ENCODE assay signal across 9 cellular contexts in genomic region chr1:224726783-224727182, GRCh38.
DNase-seq lines count a peak whose midpoint lies in the region; ATAC-seq, FAIRE-seq and TF ChIP-seq lines count a peak whose summit lies in the region.
"Had no signal": no experiment of that assay in that cellular context is flagged by ENCODE, and none has a peak within 500 bp of the region (broad histone marks: within the 10 kb centered on the region; RNA-seq: fewer than 3 reads in every experiment).

No MANE protein-coding gene starts in this region.

- H3K4me3 Mint-ChIP-seq in naive thymus-derived CD8-positive, alpha-beta T cell, result no peak overlapping the region

- DNase-seq in H54 (ENCODE audit: insufficient read length, low spot score) (peak; percentile 71), SJSA1 (ENCODE audit: low read depth in 1 of 2, low spot score in 2 of 2) (peak; percentile 88 to 92), fibroblast of villous mesenchyme (ENCODE audit: low read depth) (peak; percentile 95), smooth muscle cell (lab: John Stamatoyannopoulos, UW; ENCODE audit: unreplicated experiment) (no peak), MM.1S (no peak)
- DNase-seq in naive thymus-derived CD8-positive, alpha-beta T cell, result no peak

- ATAC-seq in HG02885 (IDR thresholded peaks at IDR 0.05; ENCODE audit: poor library complexity, unreplicated experiment) (no peak), GM18870 (IDR thresholded peaks at IDR 0.05; ENCODE audit: unreplicated experiment) (no peak)
- ATAC-seq in naive thymus-derived CD8-positive, alpha-beta T cell, result no peak

- H3F3A ChIP-seq in smooth muscle cell (ENCODE audit: low read depth) (no peaks in the 10 kb centered on the region), MM.1S (ENCODE audit: insufficient read depth, low read length) (no peaks in the 10 kb centered on the region)

- H3K27me3 Mint-ChIP-seq in naive thymus-derived CD8-positive, alpha-beta T cell, result peaks cover 0 to 8% (median 0%) of the 10 kb centered on the region in 5 donors

- H3K9me3 ChIP-seq in SJSA1 (replicated peaks) (no peaks in the 10 kb centered on the region), smooth muscle cell (replicated peaks; ENCODE audit: low read depth) (no peaks in the 10 kb centered on the region), MM.1S (replicated peaks; ENCODE audit: insufficient read depth, low read length) (no peaks in the 10 kb centered on the region)
- H3K9me3 ChIP-seq: esophagus muscularis mucosa had no signal

- H3K27me3 ChIP-seq in SJSA1 (replicated peaks), result no peaks in the 10 kb centered on the region
- no peaks in the 10 kb centered on the region for H3K27me3 ChIP-seq in smooth muscle cell (ENCODE audit: low read depth)
- no peaks in the 10 kb centered on the region for H3K27me3 ChIP-seq in MM.1S (replicated peaks; ENCODE audit: insufficient read depth, low read length)

- no peaks in the 10 kb centered on the region for H3K9me3 Mint-ChIP-seq in naive thymus-derived CD8-positive, alpha-beta T cell

- FAIRE-seq in H54 (lab: Jason Lieb, UNC), result no peak

- no peaks in the 10 kb centered on the region for H3K36me3 Mint-ChIP-seq in naive thymus-derived CD8-positive, alpha-beta T cell

- H3K27ac ChIP-seq in SJSA1 (peak overlapping the region; percentile 80), smooth muscle cell (ENCODE audit: low read depth) (peak overlapping the region; percentile 84), MM.1S (ENCODE audit: low read length) (no peak overlapping the region)

- no peak for TF ChIP-seq POLR2A in H54 (IDR thresholded peaks at IDR 0.05; ENCODE audit: low read depth, low read length)

- WGBS in smooth muscle cell (ENCODE audit: low lambda C conversion rate), result 6% methylated on average over 6 of the region's 6 CpGs

- peaks cover 0 to under 1% (median 0%) of the 10 kb centered on the region in 4 donors for H3K4me1 Mint-ChIP-seq in naive thymus-derived CD8-positive, alpha-beta T cell

- no peaks in the 10 kb centered on the region for H3K9me2 ChIP-seq in MM.1S (replicated peaks; ENCODE audit: insufficient read depth, low read length)

- peaks cover 3% of the 10 kb centered on the region; the same call in 1 of the 2 replicates for H3K36me3 ChIP-seq in SJSA1
- H3K36me3 ChIP-seq in smooth muscle cell (ENCODE audit: low read depth), result no peaks in the 10 kb centered on the region
- H3K36me3 ChIP-seq in MM.1S (replicated peaks; ENCODE audit: insufficient read depth, low read length), result no peaks in the 10 kb centered on the region
- H3K36me3 ChIP-seq: esophagus muscularis mucosa had no signal

- H3K4me1 ChIP-seq in SJSA1 (replicated peaks) (peaks cover 28% of the 10 kb centered on the region), smooth muscle cell (ENCODE audit: low read depth) (no peaks in the 10 kb centered on the region), MM.1S (ENCODE audit: low read length) (no peaks in the 10 kb centered on the region)

- no peak overlapping the region for H3K4me3 ChIP-seq in SJSA1
- no peak overlapping the region for H3K4me3 ChIP-seq in fibroblast of villous mesenchyme (ENCODE audit: low read depth, low read length)
- no peak overlapping the region for H3K4me3 ChIP-seq in smooth muscle cell
- H3K4me3 ChIP-seq in MM.1S (ENCODE audit: low read length), result no peak overlapping the region
- H3K4me3 ChIP-seq: esophagus muscularis mucosa had no signal

- POLR2A ChIA-PET in naive thymus-derived CD8-positive, alpha-beta T cell (lab: Charles Lee), result no interaction called here

- H4K20me1 ChIP-seq in smooth muscle cell (ENCODE audit: low read depth), result no peaks in the 10 kb centered on the region
- H4K20me1 ChIP-seq in MM.1S (ENCODE audit: insufficient read depth, low read length), result no peaks in the 10 kb centered on the region

- H2AFZ ChIP-seq in smooth muscle cell (ENCODE audit: low read depth), result peak overlapping the region; percentile 33
- no peak overlapping the region for H2AFZ ChIP-seq in MM.1S (ENCODE audit: low read length)

- H3K79me2 ChIP-seq in smooth muscle cell (ENCODE audit: low read depth) (no peaks in the 10 kb centered on the region), MM.1S (ENCODE audit: low read length) (no peaks in the 10 kb centered on the region)

- TF ChIP-seq CTCF in fibroblast of villous mesenchyme (IDR thresholded peaks at IDR 0.05; ENCODE audit: insufficient read depth, low read depth, low read length) (no peak), smooth muscle cell (IDR thresholded peaks at IDR 0.05; ENCODE audit: borderline replicate concordance, insufficient read depth, poor library complexity, severe bottlenecking) (no peak), MM.1S (IDR thresholded peaks at IDR 0.05; ENCODE audit: low read length) (no peak)

- H3K4me2 ChIP-seq in smooth muscle cell (peak overlapping the region; percentile 45), MM.1S (ENCODE audit: low read depth, low read length) (no peak overlapping the region)

- H3K9ac ChIP-seq in smooth muscle cell (ENCODE audit: low read depth) (peak overlapping the region; percentile 58), MM.1S (ENCODE audit: low read length) (no peak overlapping the region)

- H3K27ac Mint-ChIP-seq in naive thymus-derived CD8-positive, alpha-beta T cell, result no peak overlapping the region

Comparison
In these comparisons a context has a peak if more than half of its experiments do, and no peak if none do; other contexts are left out.
1. DNase-seq: peak in H54 (single experiment), SJSA1 (2 of 2) and fibroblast of villous mesenchyme (single experiment); none in smooth muscle cell (single experiment), naive thymus-derived CD8-positive, alpha-beta T cell (0 of 10) and MM.1S (single experiment).